In the genomic region with DNA sequence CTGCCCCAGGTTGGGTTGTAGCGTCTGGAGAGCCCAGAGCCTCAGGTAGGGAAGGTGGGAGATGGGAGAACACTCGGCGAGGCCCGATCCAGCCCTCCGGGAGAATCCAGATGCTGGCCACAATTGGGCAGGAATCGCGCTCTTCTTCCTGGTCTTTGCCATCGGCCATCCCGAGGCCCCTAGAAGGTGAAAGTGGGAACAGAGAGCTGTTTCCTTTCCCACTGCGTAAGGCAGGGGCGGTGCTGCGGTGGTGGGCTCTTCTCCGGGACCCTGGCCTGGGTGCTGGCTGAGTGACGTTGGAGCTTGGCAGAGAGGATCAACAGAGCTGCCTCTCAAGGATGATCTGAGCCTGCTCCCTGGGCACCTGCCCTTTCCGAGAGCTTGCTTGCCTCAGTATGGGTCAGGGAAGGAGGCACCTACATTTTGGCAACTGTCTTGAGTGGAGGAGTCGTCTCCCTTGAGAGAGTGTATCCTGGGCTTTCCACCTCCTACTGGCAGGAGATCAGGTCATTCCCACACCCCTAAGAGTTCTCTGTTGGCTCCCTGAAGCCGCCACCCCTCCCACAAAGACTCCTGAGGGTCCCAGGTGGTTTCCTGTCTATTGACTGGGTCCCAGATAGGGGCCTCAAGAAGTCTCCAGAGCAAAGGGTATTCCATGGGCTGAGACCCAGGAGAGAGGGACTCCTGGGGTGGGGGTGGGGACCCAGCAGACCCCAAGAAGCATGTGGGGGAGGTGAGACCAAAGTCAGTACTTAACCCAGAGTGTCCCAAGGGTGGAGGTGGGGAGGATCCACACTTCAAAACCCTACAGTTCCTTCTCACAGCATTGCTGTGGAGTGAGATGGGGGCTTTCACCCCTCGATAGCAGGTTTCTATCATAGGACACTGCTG, we compare ENCODE assay signal across 8 cellular contexts. TPM values are rescaled to one million over a fixed set of nuclear protein-coding genes. Genes with fewer than 3 reads are reported as not detected.
DNase-seq lines count a peak whose midpoint lies in the region; ATAC-seq and TF ChIP-seq lines count a peak whose summit lies in the region.

No MANE protein-coding gene starts in this region.

- ATAC-seq in CD4-positive, alpha-beta T cell (ENCODE audit: poor library complexity): no peak
- ATAC-seq in natural killer cell: no peak

- peaks cover 34% of the 10 kb centered on the region for H3K36me3 Mint-ChIP-seq in CD4-positive, alpha-beta T cell (ENCODE audit: low read depth)
- no peaks in the 10 kb centered on the region for H3K36me3 Mint-ChIP-seq in natural killer cell

- H3K27me3 Mint-ChIP-seq in CD4-positive, alpha-beta T cell: no peaks in the 10 kb centered on the region
- H3K27me3 Mint-ChIP-seq in natural killer cell (ENCODE audit: low read depth in 2 of 2): no peaks in the 10 kb centered on the region

- H3K27ac ChIP-seq in CD4-positive, alpha-beta T cell (ENCODE audit: low read depth, low read length): peak overlapping the region; percentile 88

- intact Hi-C loops in CD4-positive, alpha-beta T cell (cut with DNase I, micrococcal nuclease): loop anchor here (2.0 to 10.0 kb wide), 11 partner anchors 249 to 1208 kb away; a partner anchor contains a TSS
- intact Hi-C loops in natural killer cell (cut with micrococcal nuclease): loop anchor here (2.0 to 10.0 kb wide), 4 partner anchors 94 to 568 kb away; a partner anchor contains a TSS

- H3K4me3 Mint-ChIP-seq in CD4-positive, alpha-beta T cell: peak overlapping the region; percentile 96
- H3K4me3 Mint-ChIP-seq in natural killer cell: peak overlapping the region; percentile 93

- CTCF ChIA-PET in CD4-positive, alpha-beta T cell (lab: Charles Lee): interaction anchor here (1.5 to 4.4 kb wide), 2 partner anchors 174 to 568 kb away, joined by 4 to 41 read pairs; no protein-coding TSS in a partner anchor

- H3K9me3 ChIP-seq in CD4-positive, alpha-beta T cell (ENCODE audit: control insufficient read depth, low read length): no peaks in the 10 kb centered on the region

- H3K4me1 Mint-ChIP-seq in CD4-positive, alpha-beta T cell (ENCODE audit: low read depth): peaks cover 37% of the 10 kb centered on the region
- H3K4me1 Mint-ChIP-seq in natural killer cell: peaks cover 44 to 82% of the 10 kb centered on the region in 2 donors

- TF ChIP-seq CTCF in CD4-positive, alpha-beta T cell (IDR thresholded peaks at IDR 0.05): no peak
- TF ChIP-seq CTCF in natural killer cell (IDR thresholded peaks at IDR 0.05): no peak

- H3K27ac Mint-ChIP-seq in CD4-positive, alpha-beta T cell: peak overlapping the region; percentile 96
- H3K27ac Mint-ChIP-seq in natural killer cell: peak overlapping the region; percentile 88 to 93

- DNase-seq in CD4-positive, alpha-beta T cell: no peak
- DNase-seq in NCI-H526 treated with DMSO at 0.1 percent for 48 hours (lab: John Stamatoyannopoulos, UW) (peak; percentile 38), dermis blood vessel endothelial cell (peak; percentile 56), natural killer cell (no peak), NCI-H774 (lab: John Stamatoyannopoulos, UW) (no peak), NCI-H1105 (lab: John Stamatoyannopoulos, UW) (no peak)
- no peak for DNase-seq in activated CD4-positive, CD25-positive, alpha-beta regulatory T cell (lab: John Stamatoyannopoulos, UW)
- no peak for DNase-seq in activated CD4-positive, CD25-positive, alpha-beta regulatory T cell treated with anti-CD3 and anti-CD28 coated beads, Interleukin-2, amount 50 U/mL, for 72 hours

- no peaks in the 10 kb centered on the region for H3K9me3 Mint-ChIP-seq in CD4-positive, alpha-beta T cell
- H3K9me3 Mint-ChIP-seq in natural killer cell: no peaks in the 10 kb centered on the region

- POLR2A ChIA-PET in CD4-positive, alpha-beta T cell (lab: Charles Lee): interaction anchor here (0.6 to 2.5 kb wide), 5 partner anchors 160 to 252 kb away, joined by 3 to 15 read pairs (median 4); a partner anchor contains a TSS

- H3K27me3 ChIP-seq in CD4-positive, alpha-beta T cell (ENCODE audit: control insufficient read depth, insufficient read depth, low read length): no peaks in the 10 kb centered on the region

RNA-seq across cellular contexts. Expression of a gene that starts 1.6 kb away (rescaled TPM):
- 10 to 100 TPM; 41.6 to 42.1 TPM for total RNA-seq in CD4-positive, alpha-beta T cell
- total RNA-seq in dermis blood vessel endothelial cell (7.0 and 12.4 TPM in 2 replicates), natural killer cell (10 to 100 TPM; 63.5 to 89.2 (median 70.1) TPM)

RNA-seq across cellular contexts. Expression of a gene that starts 54.9 kb away (rescaled TPM):
- total RNA-seq in CD4-positive, alpha-beta T cell: not detected
- total RNA-seq in dermis blood vessel endothelial cell (not detected in 2 replicates), natural killer cell (not detected)

Comparison
In these comparisons a context has a peak if more than half of its experiments do, and no peak if none do; other contexts are left out.
1. DNase-seq: peak in NCI-H526 treated with DMSO at 0.1 percent for 48 hours (single experiment) and dermis blood vessel endothelial cell (single experiment); none in CD4-positive, alpha-beta T cell (0 of 10), natural killer cell (single experiment), NCI-H774 (single experiment), activated CD4-positive, CD25-positive, alpha-beta regulatory T cell (0 of 4), NCI-H1105 (single experiment) and activated CD4-positive, CD25-positive, alpha-beta regulatory T cell treated with anti-CD3 and anti-CD28 coated beads, Interleukin-2, amount 50 U/mL, for 72 hours (single experiment).